12 cellular contexts compared by ENCODE assay signal in the genomic region with DNA sequence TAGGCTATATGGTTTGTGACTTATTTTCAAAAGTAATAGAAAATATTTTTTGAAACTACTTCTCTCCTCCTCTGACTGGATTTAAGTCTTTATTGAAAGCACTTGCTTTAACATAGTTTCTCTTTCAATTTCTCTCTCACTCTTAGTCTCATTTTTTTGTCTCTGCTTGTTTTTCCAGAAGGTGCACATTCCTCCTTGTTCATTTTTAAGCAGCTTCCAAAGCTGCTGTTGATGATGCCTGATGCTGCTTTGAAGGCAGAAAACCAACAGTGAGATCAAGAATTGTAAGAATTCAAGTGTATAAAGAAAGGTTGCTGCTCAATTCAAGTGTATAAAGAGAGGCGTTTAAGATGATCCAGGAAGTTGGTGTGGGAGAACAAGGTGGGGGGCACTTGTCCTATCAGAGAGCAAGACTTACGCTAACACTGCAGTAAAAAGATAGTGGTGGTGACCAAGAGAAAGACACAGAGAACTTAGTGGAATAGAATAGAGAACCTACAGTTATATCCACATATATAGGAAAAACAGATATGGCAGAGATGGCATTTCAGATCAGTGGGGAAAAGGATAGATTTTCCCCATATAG. TPM values are rescaled to one million over a fixed set of nuclear protein-coding genes. Genes with fewer than 3 reads are reported as not detected.
DNase-seq lines count a peak whose midpoint lies in the region; ATAC-seq lines count a peak whose summit lies in the region.
"Had no signal": no experiment of that assay in that cellular context is flagged by ENCODE, and none has a peak within 500 bp of the region (broad histone marks: within the 10 kb centered on the region; RNA-seq: fewer than 3 reads in every experiment).

No MANE protein-coding gene starts in this region.

- H3K27ac Mint-ChIP-seq in activated CD4-positive, alpha-beta T cell treated with anti-CD3 and anti-CD28 coated beads for 36 hours = peak overlapping the region; percentile 93
- peak overlapping the region; percentile 91 for H3K27ac Mint-ChIP-seq in activated naive CD8-positive, alpha-beta T cell treated with anti-CD3 and anti-CD28 coated beads for 36 hours
- peak overlapping the region; percentile 89 for H3K27ac Mint-ChIP-seq in stimulated activated effector memory CD8-positive, alpha-beta T cell treated with anti-CD3 and anti-CD28 coated beads, Interleukin-12 subunit alpha, Interleukin-12 subunit beta, amount 100 ng/mL, for 72 hours
- H3K27ac Mint-ChIP-seq: dendritic cell treated with granulocyte-macrophage colony-stimulating factor and Interleukin-4, amounts not matched to agents 40 ng/mL and 50 ng/mL, for 4 days had no signal

- ATAC-seq in activated CD4-positive, alpha-beta T cell treated with anti-CD3 and anti-CD28 coated beads for 36 hours = peak; percentile 75
- ATAC-seq in HG03066 (IDR thresholded peaks at IDR 0.05; ENCODE audit: low read depth, unreplicated experiment) (peak; percentile 48), HG02571 (IDR thresholded peaks at IDR 0.05; ENCODE audit: unreplicated experiment) (no peak)
- ATAC-seq in stimulated activated effector memory CD8-positive, alpha-beta T cell treated with anti-CD3 and anti-CD28 coated beads, Interleukin-12 subunit alpha, Interleukin-12 subunit beta, amount 100 ng/mL, for 72 hours = peak; percentile 57

- no peaks in the 10 kb centered on the region for H3K27me3 Mint-ChIP-seq in activated CD4-positive, alpha-beta T cell treated with anti-CD3 and anti-CD28 coated beads for 36 hours
- no peaks in the 10 kb centered on the region for H3K27me3 Mint-ChIP-seq in activated naive CD8-positive, alpha-beta T cell treated with anti-CD3 and anti-CD28 coated beads for 36 hours
- H3K27me3 Mint-ChIP-seq: dendritic cell treated with granulocyte-macrophage colony-stimulating factor and Interleukin-4, amounts not matched to agents 40 ng/mL and 50 ng/mL, for 4 days had no signal

- intact Hi-C loops in activated CD4-positive, alpha-beta T cell treated with anti-CD3 and anti-CD28 coated beads for 36 hours (cut with DNase I, micrococcal nuclease) = loop anchor here in 1 of 2 experiments (1.0 kb wide), 1 partner anchor 11 kb away; no protein-coding TSS in a partner anchor
- intact Hi-C loops in posterior vena cava (cut with DNase I) = no loop called here

- peak overlapping the region; percentile 61 for H3K4me3 Mint-ChIP-seq in activated CD4-positive, alpha-beta T cell treated with anti-CD3 and anti-CD28 coated beads for 36 hours
- peak overlapping the region; percentile 73 for H3K4me3 Mint-ChIP-seq in activated naive CD8-positive, alpha-beta T cell treated with anti-CD3 and anti-CD28 coated beads for 36 hours
- H3K4me3 Mint-ChIP-seq in stimulated activated effector memory CD8-positive, alpha-beta T cell treated with anti-CD3 and anti-CD28 coated beads, Interleukin-12 subunit alpha, Interleukin-12 subunit beta, amount 100 ng/mL, for 72 hours = peak overlapping the region; percentile 63
- H3K4me3 Mint-ChIP-seq: dendritic cell treated with granulocyte-macrophage colony-stimulating factor and Interleukin-4, amounts not matched to agents 40 ng/mL and 50 ng/mL, for 4 days had no signal

- peaks cover 56% of the 10 kb centered on the region for H3K4me1 Mint-ChIP-seq in activated CD4-positive, alpha-beta T cell treated with anti-CD3 and anti-CD28 coated beads for 36 hours
- peaks cover 54% of the 10 kb centered on the region for H3K4me1 Mint-ChIP-seq in activated naive CD8-positive, alpha-beta T cell treated with anti-CD3 and anti-CD28 coated beads for 36 hours
- peaks cover 44% of the 10 kb centered on the region for H3K4me1 Mint-ChIP-seq in stimulated activated effector memory CD8-positive, alpha-beta T cell treated with anti-CD3 and anti-CD28 coated beads, Interleukin-12 subunit alpha, Interleukin-12 subunit beta, amount 100 ng/mL, for 72 hours

- POLR2A ChIA-PET in activated CD4-positive, alpha-beta T cell treated with anti-CD3 and anti-CD28 coated beads for 36 hours (lab: Charles Lee) = interaction anchor here (1.2 kb wide), 1 partner anchor 11 kb away, joined by 3 read pairs; no protein-coding TSS in a partner anchor

- H3K9me3 Mint-ChIP-seq in activated CD4-positive, alpha-beta T cell treated with anti-CD3 and anti-CD28 coated beads for 36 hours (ENCODE audit: low read depth) = no peaks in the 10 kb centered on the region
- H3K9me3 Mint-ChIP-seq in activated naive CD8-positive, alpha-beta T cell treated with anti-CD3 and anti-CD28 coated beads for 36 hours = no peaks in the 10 kb centered on the region
- H3K9me3 Mint-ChIP-seq in stimulated activated effector memory CD8-positive, alpha-beta T cell treated with anti-CD3 and anti-CD28 coated beads, Interleukin-12 subunit alpha, Interleukin-12 subunit beta, amount 100 ng/mL, for 72 hours = no peaks in the 10 kb centered on the region
- H3K9me3 Mint-ChIP-seq: dendritic cell treated with granulocyte-macrophage colony-stimulating factor and Interleukin-4, amounts not matched to agents 40 ng/mL and 50 ng/mL, for 4 days had no signal

- H3K36me3 Mint-ChIP-seq in activated CD4-positive, alpha-beta T cell treated with anti-CD3 and anti-CD28 coated beads for 36 hours (ENCODE audit: low read depth) = peaks cover 12% of the 10 kb centered on the region
- peaks cover 27% of the 10 kb centered on the region for H3K36me3 Mint-ChIP-seq in activated naive CD8-positive, alpha-beta T cell treated with anti-CD3 and anti-CD28 coated beads for 36 hours
- H3K36me3 Mint-ChIP-seq in stimulated activated effector memory CD8-positive, alpha-beta T cell treated with anti-CD3 and anti-CD28 coated beads, Interleukin-12 subunit alpha, Interleukin-12 subunit beta, amount 100 ng/mL, for 72 hours = peaks cover 45% of the 10 kb centered on the region

- DNase-seq in activated CD4-positive, alpha-beta T cell treated with anti-CD3 and anti-CD28 coated beads for 36 hours = no peak
- DNase-seq in activated CD4-positive, alpha-beta T cell treated with anti-CD3 and anti-CD28 coated beads, Interleukin-2, amount 50 U/mL, for 1 hour = no peak
- DNase-seq in activated naive CD8-positive, alpha-beta T cell treated with anti-CD3 and anti-CD28 coated beads for 36 hours = no peak
- DNase-seq in stimulated activated effector memory CD8-positive, alpha-beta T cell treated with anti-CD3 and anti-CD28 coated beads, Interleukin-12 subunit alpha, Interleukin-12 subunit beta, amount 100 ng/mL, for 72 hours (ENCODE audit: low spot score in 2 of 2) = no peak
- DNase-seq in posterior vena cava (ENCODE audit: low spot score) = no peak
- no peak for DNase-seq in NCI-H1417 (lab: John Stamatoyannopoulos, UW)
- DNase-seq: GF-D8; stimulated activated CD4-positive, alpha-beta T cell treated with anti-CD3 and anti-CD28 coated beads, Interleukin-2, amount 100 ng/mL, for 24 hours; thyroid gland had no signal

- CTCF ChIA-PET in activated CD4-positive, alpha-beta T cell treated with anti-CD3 and anti-CD28 coated beads for 36 hours (lab: Charles Lee) = interaction anchor here (0.6 kb wide), 1 partner anchor 178 kb away, joined by 3 read pairs; no protein-coding TSS in a partner anchor

RNA-seq across cellular contexts. Expression of a gene that starts 12.1 kb away (rescaled TPM):
- total RNA-seq in activated CD4-positive, alpha-beta T cell treated with anti-CD3 and anti-CD28 coated beads for 36 hours = 10 to 100 TPM; 46.8 to 52.8 TPM
- total RNA-seq in activated naive CD8-positive, alpha-beta T cell treated with anti-CD3 and anti-CD28 coated beads for 36 hours = 10 to 100 TPM; 39.1 to 43.1 TPM
- total RNA-seq in posterior vena cava = 10 to 100 TPM; 37.8 to 43.5 TPM
